Comparison of ENCODE assay signal across 8 cellular contexts in genomic region chr16:54936086-54936978, GRCh38. TPM values are rescaled to one million over a fixed set of nuclear protein-coding genes. Genes with fewer than 3 reads are reported as not detected.
DNase-seq lines count a peak whose midpoint lies in the region; ATAC-seq and TF ChIP-seq lines count a peak whose summit lies in the region.

No MANE protein-coding gene starts in this region.

- H3K36me3 ChIP-seq in PC-3 (ENCODE audit: low read depth, low read length): no peaks in the 10 kb centered on the region
- no peaks in the 10 kb centered on the region for H3K36me3 ChIP-seq in neural cell (ENCODE audit: insufficient read depth, low read length)

- H3K9ac ChIP-seq in PC-3 (ENCODE audit: low read length) (no peak overlapping the region), neural cell (ENCODE audit: low read length) (no peak overlapping the region)

- no TSS peak for BruUV-seq in PC-3 (replicated peaks; lab: Mats Ljungman, UMichigan)

- CTCF ChIA-PET in PC-3 (lab: Charles Lee) (no interaction called here), HEK293T (lab: Yijun Ruan, JAX) (interaction anchor here (0.6 kb wide), 1 partner anchor 1164 kb away, joined by 5 read pairs; no protein-coding TSS in a partner anchor)

- TF ChIP-seq EP300 in neural cell (conservative IDR thresholded peaks at IDR 0.05; ENCODE audit: poor library complexity, severe bottlenecking): no peak

- DNase-seq in ELR (ENCODE audit: low read depth): peak; percentile 44
- DNase-seq in PC-3: peak; percentile 7
- peak; percentile 57 for DNase-seq in fibroblast of mammary gland (ENCODE audit: low read depth)
- DNase-seq in HEK293T (ENCODE audit: extremely low spot score): no peak
- no peak for DNase-seq in T-helper 9 cell
- no peak for DNase-seq in NCI-H146 (lab: John Stamatoyannopoulos, UW)

- H3K4me1 ChIP-seq in PC-3 (ENCODE audit: insufficient read depth, low read length): no peaks in the 10 kb centered on the region

- no peak overlapping the region for H2AFZ ChIP-seq in PC-3 (ENCODE audit: low read length)
- H2AFZ ChIP-seq in neural cell (ENCODE audit: low read depth, low read length): no peak overlapping the region

- H3K79me2 ChIP-seq in PC-3 (ENCODE audit: low read length) (no peaks in the 10 kb centered on the region), neural cell (replicated peaks; ENCODE audit: insufficient read depth, low read length) (no peaks in the 10 kb centered on the region)

- H3K27me3 ChIP-seq in PC-3 (ENCODE audit: low read length) (peaks cover 57% of the 10 kb centered on the region), neural cell (ENCODE audit: insufficient read depth, low read depth, low read length) (peaks cover 99% of the 10 kb centered on the region)

- H3K27ac ChIP-seq in PC-3 (ENCODE audit: low read length) (no peak overlapping the region), neural cell (ENCODE audit: low read length) (no peak overlapping the region)

- no peak overlapping the region for H3K4me2 ChIP-seq in PC-3 (ENCODE audit: low read length)
- no peak overlapping the region for H3K4me2 ChIP-seq in neural cell (ENCODE audit: low read length)

- no peak overlapping the region for H3K4me3 ChIP-seq in PC-3 (ENCODE audit: low read length)
- H3K4me3 ChIP-seq in fibroblast of mammary gland (ENCODE audit: control insufficient read depth, low read depth, low read length): peak overlapping the region; percentile 44
- no peak overlapping the region for H3K4me3 ChIP-seq in neural cell (ENCODE audit: low read length)

- H3F3A ChIP-seq in PC-3 (ENCODE audit: low read length, unreplicated experiment) (no peaks in the 10 kb centered on the region), neural cell (ENCODE audit: insufficient read depth, low read length, poor library complexity, severe bottlenecking) (peaks cover 3% of the 10 kb centered on the region)

- H3K9me3 ChIP-seq in PC-3 (ENCODE audit: low read length) (no peaks in the 10 kb centered on the region), neural cell (ENCODE audit: low read length) (no peaks in the 10 kb centered on the region)

- intact Hi-C loops in PC-3 (cut with micrococcal nuclease): no loop called here

- TF ChIP-seq RAD21 in neural cell (conservative IDR thresholded peaks at IDR 0.05): no peak

- ATAC-seq in PC-3 (no peak), GM21528 (IDR thresholded peaks at IDR 0.05; ENCODE audit: low FRiP score, unreplicated experiment) (no peak)

- TF ChIP-seq CTCF in PC-3 (conservative IDR thresholded peaks at IDR 0.05; ENCODE audit: low read depth, low read length) (no peak), fibroblast of mammary gland (conservative IDR thresholded peaks at IDR 0.05; ENCODE audit: control insufficient read depth, insufficient read depth, low read depth, low read length) (no peak), neural cell (IDR thresholded peaks at IDR 0.05; ENCODE audit: poor library complexity, severe bottlenecking) (no peak)

- H3K9me2 ChIP-seq in PC-3 (replicated peaks; ENCODE audit: low read length) (no peaks in the 10 kb centered on the region), neural cell (ENCODE audit: insufficient read depth, low read length) (no peaks in the 10 kb centered on the region)

- POLR2A ChIA-PET in PC-3 (lab: Charles Lee; ENCODE audit: unreplicated experiment): no interaction called here
- POLR2A ChIA-PET in HEK293T (lab: Yijun Ruan, JAX): no interaction called here

- H4K20me1 ChIP-seq in PC-3 (ENCODE audit: low read length) (no peaks in the 10 kb centered on the region), neural cell (ENCODE audit: insufficient read depth) (no peaks in the 10 kb centered on the region)

TF ChIP-seq in neural cell, 6 proteins besides CTCF, POLR2A, EP300 and RAD21:
- TF ChIP-seq POLR2AphosphoS5 (IDR thresholded peaks at IDR 0.05) (peak; percentile 40), SMC3 (conservative IDR thresholded peaks at IDR 0.05; ENCODE audit: poor library complexity) (no peak), MXI1 (conservative IDR thresholded peaks at IDR 0.05; ENCODE audit: poor library complexity, severe bottlenecking) (no peak), REST (IDR thresholded peaks at IDR 0.05; ENCODE audit: borderline replicate concordance) (no peak), EZH2 (IDR thresholded peaks at IDR 0.05; ENCODE audit: borderline replicate concordance, insufficient read depth, low read length, poor library complexity, severe bottlenecking) (peak; percentile 75)

TF ChIP-seq in HEK293T, 16 proteins besides CTCF, POLR2A, EP300 and RAD21:
- TF ChIP-seq FOXA1 (IDR thresholded peaks at IDR 0.05) (no peak), ARNT (IDR thresholded peaks at IDR 0.05) (no peak), SUZ12 (IDR thresholded peaks at IDR 0.05) (no peak), ZNF384 (IDR thresholded peaks at IDR 0.05) (no peak), BHLHE40 (IDR thresholded peaks at IDR 0.05; ENCODE audit: borderline replicate concordance) (no peak), HDGF (IDR thresholded peaks at IDR 0.05; ENCODE audit: borderline replicate concordance) (no peak), FOXK2 (IDR thresholded peaks at IDR 0.05) (no peak), FOXM1 (IDR thresholded peaks at IDR 0.05; ENCODE audit: borderline replicate concordance) (no peak), NFRKB (IDR thresholded peaks at IDR 0.05) (no peak), CTBP1 (IDR thresholded peaks at IDR 0.05; ENCODE audit: borderline replicate concordance) (no peak), ELF4 (IDR thresholded peaks at IDR 0.05) (no peak), L3MBTL2 (conservative IDR thresholded peaks at IDR 0.05) (no peak)
TF ChIP-seq in HEK293T: peak in this region for 0.

RNA-seq across cellular contexts. Expression of gene IRX5, which starts 5.7 kb away (rescaled TPM):
- 0.22 TPM in 1 of 2 replicates, not detected in the other for total RNA-seq in PC-3 (2014; rRNA removed)
- polyA plus RNA-seq in neural cell: 0.14 and 0.26 TPM in 2 replicates
- not detected in 2 replicates for polyA minus RNA-seq in neural cell

Comparison
In these comparisons a context has a peak if more than half of its experiments do, and no peak if none do; other contexts are left out.
1. DNase-seq: peak in ELR (single experiment), PC-3 (single experiment) and fibroblast of mammary gland (single experiment); none in HEK293T (single experiment), T-helper 9 cell (single experiment) and NCI-H146 (single experiment).